ENCODE assay signal across 10 cellular contexts in genomic region chr6:46175446-46175845, GRCh38. TPM values are rescaled to one million over a fixed set of nuclear protein-coding genes. Genes with fewer than 3 reads are reported as not detected.
DNase-seq lines count a peak whose midpoint lies in the region; ATAC-seq and TF ChIP-seq lines count a peak whose summit lies in the region.
"Had no signal": no experiment of that assay in that cellular context is flagged by ENCODE, and none has a peak within 500 bp of the region (broad histone marks: within the 10 kb centered on the region; RNA-seq: fewer than 3 reads in every experiment).

No MANE protein-coding gene starts in this region.

- H3K27ac ChIP-seq in neural progenitor cell (no peak overlapping the region), adrenal gland (no peak overlapping the region)
- H3K27ac ChIP-seq: parathyroid adenoma had no signal

- intact Hi-C loops in adrenal gland (cut with DNase I): no loop called here

- no peaks in the 10 kb centered on the region for H3K9me3 Mint-ChIP-seq in activated CD4-positive, alpha-beta memory T cell treated with anti-CD3 and anti-CD28 coated beads, Interleukin-2, amount 10 ng/mL, durations not matched to agents 7 days and 5 days
- H3K9me3 Mint-ChIP-seq in neural progenitor cell: no peaks in the 10 kb centered on the region

- POLR2A ChIA-PET in activated CD4-positive, alpha-beta memory T cell treated with anti-CD3 and anti-CD28 coated beads, Interleukin-2, amount 10 ng/mL, durations not matched to agents 7 days and 5 days (lab: Charles Lee): interaction anchor here (1.0 kb wide), 1 partner anchor 46 kb away, joined by 4 read pairs; the partner anchor contains the start of gene ENPP4

- H3F3A ChIP-seq in neural progenitor cell (ENCODE audit: low read depth): no peaks in the 10 kb centered on the region

- H3K9ac ChIP-seq in neural progenitor cell: no peak overlapping the region
- H3K9ac ChIP-seq: parathyroid adenoma had no signal

- TF ChIP-seq POLR2A in adrenal gland (IDR thresholded peaks at IDR 0.05): no peak

- H3K36me3 Mint-ChIP-seq in activated CD4-positive, alpha-beta memory T cell treated with anti-CD3 and anti-CD28 coated beads, Interleukin-2, amount 10 ng/mL, durations not matched to agents 7 days and 5 days (ENCODE audit: low read depth): no peaks in the 10 kb centered on the region
- H3K36me3 Mint-ChIP-seq in neural progenitor cell: no peaks in the 10 kb centered on the region

- no peak overlapping the region for H3K4me3 ChIP-seq in neural progenitor cell
- no peak overlapping the region for H3K4me3 ChIP-seq in adrenal gland
- H3K4me3 ChIP-seq: dorsolateral prefrontal cortex had no signal

- H3K36me3 ChIP-seq in neural progenitor cell (no peaks in the 10 kb centered on the region), adrenal gland (replicated peaks in 1 of 2) (no peaks in the 10 kb centered on the region)

- peak overlapping the region; percentile 60 for H3K27ac Mint-ChIP-seq in activated CD4-positive, alpha-beta memory T cell treated with anti-CD3 and anti-CD28 coated beads, Interleukin-2, amount 10 ng/mL, durations not matched to agents 7 days and 5 days
- no peak overlapping the region for H3K27ac Mint-ChIP-seq in neural progenitor cell

- WGBS in adrenal gland, 4 donors: 85 to 94% (median 89%) methylated on average over 4 of the region's 4 CpGs

- DNase-seq in GM13977 (ENCODE audit: low spot score) (peak; percentile 52), neural progenitor cell (ENCODE audit: low spot score) (no peak), inferior parietal cortex (ENCODE audit: extremely low spot score) (no peak), NCI-H1436 treated with DMSO at 0.1 percent for 48 hours (lab: John Stamatoyannopoulos, UW) (no peak), adrenal gland (no peak)
- DNase-seq in activated CD4-positive, alpha-beta memory T cell treated with anti-CD3 and anti-CD28 coated beads, Interleukin-2, amount 10 ng/mL, durations not matched to agents 7 days and 5 days: no peak
- DNase-seq: dorsolateral prefrontal cortex had no signal

- H3K4me1 Mint-ChIP-seq in activated CD4-positive, alpha-beta memory T cell treated with anti-CD3 and anti-CD28 coated beads, Interleukin-2, amount 10 ng/mL, durations not matched to agents 7 days and 5 days: peaks cover 28% of the 10 kb centered on the region
- H3K4me1 Mint-ChIP-seq in neural progenitor cell: no peaks in the 10 kb centered on the region

- ATAC-seq in GM19438 (IDR thresholded peaks at IDR 0.05; ENCODE audit: low read depth, unreplicated experiment): peak; percentile 73
- peak; percentile 63 for ATAC-seq in HG03039 (IDR thresholded peaks at IDR 0.05; ENCODE audit: unreplicated experiment)

- CTCF ChIA-PET in activated CD4-positive, alpha-beta memory T cell treated with anti-CD3 and anti-CD28 coated beads, Interleukin-2, amount 10 ng/mL, durations not matched to agents 7 days and 5 days (lab: Charles Lee): no interaction called here

- H4K20me1 ChIP-seq in neural progenitor cell (ENCODE audit: low read depth): no peaks in the 10 kb centered on the region

- H3K4me1 ChIP-seq in neural progenitor cell: peaks cover 3% of the 10 kb centered on the region
- H3K4me1 ChIP-seq in adrenal gland (replicated peaks in 1 of 2): no peaks in the 10 kb centered on the region
- H3K4me1 ChIP-seq: parathyroid adenoma had no signal

- no peak overlapping the region for H2AFZ ChIP-seq in neural progenitor cell (replicated peaks)
- H2AFZ ChIP-seq: parathyroid adenoma had no signal

- in situ Hi-C loops in GM13977 (cut with MboI; ENCODE audit: low pct_unique_long_range_greater_than_20kb, low sequenced_read_pairs, unreplicated experiment): no loop called here

- H3K4me2 ChIP-seq in neural progenitor cell: no peak overlapping the region

- H3K27me3 Mint-ChIP-seq in activated CD4-positive, alpha-beta memory T cell treated with anti-CD3 and anti-CD28 coated beads, Interleukin-2, amount 10 ng/mL, durations not matched to agents 7 days and 5 days: peaks cover 74% of the 10 kb centered on the region
- peaks cover 4% of the 10 kb centered on the region for H3K27me3 Mint-ChIP-seq in neural progenitor cell (ENCODE audit: insufficient read depth, low read depth)

- H3K79me2 ChIP-seq in neural progenitor cell (ENCODE audit: low read depth): no peaks in the 10 kb centered on the region
- H3K79me2 ChIP-seq: parathyroid adenoma had no signal

- no peak overlapping the region for H3K4me3 Mint-ChIP-seq in activated CD4-positive, alpha-beta memory T cell treated with anti-CD3 and anti-CD28 coated beads, Interleukin-2, amount 10 ng/mL, durations not matched to agents 7 days and 5 days
- H3K4me3 Mint-ChIP-seq in neural progenitor cell: no peak overlapping the region

- H3K9me3 ChIP-seq in neural progenitor cell (ENCODE audit: low read depth) (no peaks in the 10 kb centered on the region), adrenal gland (replicated peaks in 1 of 3) (no peaks in the 10 kb centered on the region)

- no peak for TF ChIP-seq CTCF in GM13977 (IDR thresholded peaks at IDR 0.05; ENCODE audit: extremely low read depth, insufficient read depth, missing control alignments)
- no peak for TF ChIP-seq CTCF in neural progenitor cell (IDR thresholded peaks at IDR 0.05)
- no peak for TF ChIP-seq CTCF in adrenal gland (IDR thresholded peaks at IDR 0.05)

- H3K27me3 ChIP-seq in neural progenitor cell: no peaks in the 10 kb centered on the region
- H3K27me3 ChIP-seq in adrenal gland: peaks cover 4% of the 10 kb centered on the region
- H3K27me3 ChIP-seq: dorsolateral prefrontal cortex had no signal

RNA-seq across cellular contexts. Expression of gene ENPP5, which starts 4.7 kb away (rescaled TPM):
- total RNA-seq in activated CD4-positive, alpha-beta memory T cell treated with anti-CD3 and anti-CD28 coated beads, Interleukin-2, amount 10 ng/mL, durations not matched to agents 7 days and 5 days: not detected
- total RNA-seq in neural progenitor cell (ENCODE audit: low replicate concordance) (9.1 and 23.7 TPM in 2 replicates), adrenal gland (10 to 100 TPM in 5 of 8 donors, 1 to 10 TPM in 3; 4.4 to 25.7 (median 11.6) TPM)
- polyA plus RNA-seq in adrenal gland: 1 to 10 TPM; 2.2 to 9.7 (median 2.8) TPM

RNA-seq across cellular contexts. Expression of gene ENPP4, which starts 45.7 kb away (rescaled TPM):
- 1 to 10 TPM; 8.2 to 9.4 TPM for total RNA-seq in activated CD4-positive, alpha-beta memory T cell treated with anti-CD3 and anti-CD28 coated beads, Interleukin-2, amount 10 ng/mL, durations not matched to agents 7 days and 5 days
- 13.1 and 22.9 TPM in 2 replicates for total RNA-seq in neural progenitor cell (ENCODE audit: low replicate concordance)
- 10 to 100 TPM; 10.8 to 31.0 (median 15.5) TPM for total RNA-seq in adrenal gland
- 10 to 100 TPM in 1 of 3 donors, 1 to 10 TPM in 2; 2.3 to 13.9 (median 4.4) TPM for polyA plus RNA-seq in adrenal gland

Comparison
In these comparisons a context has a peak if more than half of its experiments do, and no peak if none do; other contexts are left out.
1. RNA of gene ENPP5, which starts 4.7 kb away (total RNA-seq): 9.1 to 23.7 TPM in neural progenitor cell and 4.4 to 25.7 TPM in adrenal gland; not detected in activated CD4-positive, alpha-beta memory T cell treated with anti-CD3 and anti-CD28 coated beads, Interleukin-2, amount 10 ng/mL, durations not matched to agents 7 days and 5 days; every median in the first group is over 4 times any median in the second.